Comparison of ENCODE assay signal across 18 cellular contexts in genomic region chr6:167497387-167498056, GRCh38.
"Had no signal": no experiment of that assay in that cellular context is flagged by ENCODE, and none has a peak within 500 bp of the region (broad histone marks: within the 10 kb centered on the region; RNA-seq: fewer than 3 reads in every experiment).

No MANE protein-coding gene starts in this region.

- H3K27me3 Mint-ChIP-seq: activated CD4-positive, alpha-beta memory T cell treated with anti-CD3 and anti-CD28 coated beads, Interleukin-2, amount 10 ng/mL, durations not matched to agents 7 days and 5 days; activated CD4-positive, alpha-beta T cell treated with anti-CD3 and anti-CD28 coated beads, Interleukin-2, amount 10 ng/mL, durations not matched to agents 24 days and 14 days; progenitor cell of endocrine pancreas had no signal

- H3K4me1 Mint-ChIP-seq: activated CD4-positive, alpha-beta memory T cell treated with anti-CD3 and anti-CD28 coated beads, Interleukin-2, amount 10 ng/mL, durations not matched to agents 7 days and 5 days; activated CD4-positive, alpha-beta T cell treated with anti-CD3 and anti-CD28 coated beads, Interleukin-2, amount 10 ng/mL, durations not matched to agents 24 days and 14 days; activated naive CD8-positive, alpha-beta T cell treated with anti-CD3 and anti-CD28 coated beads, Interleukin-2, amount 50 U/mL, for 24 hours; memory B cell; naive B cell had no signal

- H3K9me3 ChIP-seq: gastrocnemius medialis, tibial artery had no signal

- H3K36me3 Mint-ChIP-seq: memory B cell had no signal

- H3K27ac Mint-ChIP-seq: activated CD4-positive, alpha-beta memory T cell treated with anti-CD3 and anti-CD28 coated beads, Interleukin-2, amount 10 ng/mL, durations not matched to agents 7 days and 5 days; activated CD4-positive, alpha-beta T cell treated with anti-CD3 and anti-CD28 coated beads, Interleukin-2, amount 10 ng/mL, durations not matched to agents 24 days and 14 days; activated naive CD8-positive, alpha-beta T cell treated with anti-CD3 and anti-CD28 coated beads, Interleukin-2, amount 50 U/mL, for 24 hours; activated T-cell treated with anti-CD3 and anti-CD28 coated beads, Interleukin-2, amount 50 U/mL, for 72 hours; memory B cell; naive B cell; stimulated activated naive CD8-positive, alpha-beta T cell treated with anti-CD3 and anti-CD28 coated beads, Interleukin-15, Interleukin-2, amounts not matched to agents 100 ng/mL and 50 ng/mL, for 24 hours had no signal

- H3K4me3 ChIP-seq: gastrocnemius medialis, tibial artery had no signal

- H3K36me3 ChIP-seq: gastrocnemius medialis, tibial artery had no signal

- H3K27me3 ChIP-seq: gastrocnemius medialis, tibial artery had no signal

- H3K9me3 Mint-ChIP-seq: activated CD4-positive, alpha-beta T cell treated with anti-CD3 and anti-CD28 coated beads, Interleukin-2, amount 10 ng/mL, durations not matched to agents 24 days and 14 days; stimulated activated naive CD8-positive, alpha-beta T cell treated with anti-CD3 and anti-CD28 coated beads, Interleukin-15, Interleukin-2, amounts not matched to agents 100 ng/mL and 50 ng/mL, for 24 hours had no signal

- DNase-seq: activated CD4-positive, alpha-beta memory T cell treated with anti-CD3 and anti-CD28 coated beads, Interleukin-2, amount 10 ng/mL, durations not matched to agents 7 days and 5 days; activated CD4-positive, alpha-beta T cell treated with anti-CD3 and anti-CD28 coated beads, Interleukin-2, amount 10 ng/mL, durations not matched to agents 24 days and 14 days; activated gamma-delta T cell; activated naive CD4-positive, alpha-beta T cell treated with anti-CD3 and anti-CD28 coated beads, Interleukin-2, amount 50 U/mL, for 16 hours; activated naive CD8-positive, alpha-beta T cell treated with anti-CD3 and anti-CD28 coated beads, Interleukin-2, amount 50 U/mL, for 24 hours; activated T-cell treated with anti-CD3 and anti-CD28 coated beads, Interleukin-2, amount 50 U/mL, for 72 hours; central memory CD4-positive, alpha-beta T cell; effector memory CD4-positive, alpha-beta T cell; gastrocnemius medialis; hypothalamus; naive B cell; retina; stimulated activated CD4-positive, alpha-beta T cell treated with anti-CD3 and anti-CD28 coated beads, Interleukin-4, amount 100 ng/mL, for 4 hours; substantia nigra had no signal

- H3K4me3 Mint-ChIP-seq: activated CD4-positive, alpha-beta memory T cell treated with anti-CD3 and anti-CD28 coated beads, Interleukin-2, amount 10 ng/mL, durations not matched to agents 7 days and 5 days; activated CD4-positive, alpha-beta T cell treated with anti-CD3 and anti-CD28 coated beads, Interleukin-2, amount 10 ng/mL, durations not matched to agents 24 days and 14 days; activated naive CD8-positive, alpha-beta T cell treated with anti-CD3 and anti-CD28 coated beads, Interleukin-2, amount 50 U/mL, for 24 hours; activated T-cell treated with anti-CD3 and anti-CD28 coated beads, Interleukin-2, amount 50 U/mL, for 72 hours; memory B cell; naive B cell; stimulated activated naive CD8-positive, alpha-beta T cell treated with anti-CD3 and anti-CD28 coated beads, Interleukin-15, Interleukin-2, amounts not matched to agents 100 ng/mL and 50 ng/mL, for 24 hours had no signal

- H3K27ac ChIP-seq: gastrocnemius medialis, tibial artery had no signal
